Comparison of ENCODE assay signal across 10 cellular contexts in the genomic region with DNA sequence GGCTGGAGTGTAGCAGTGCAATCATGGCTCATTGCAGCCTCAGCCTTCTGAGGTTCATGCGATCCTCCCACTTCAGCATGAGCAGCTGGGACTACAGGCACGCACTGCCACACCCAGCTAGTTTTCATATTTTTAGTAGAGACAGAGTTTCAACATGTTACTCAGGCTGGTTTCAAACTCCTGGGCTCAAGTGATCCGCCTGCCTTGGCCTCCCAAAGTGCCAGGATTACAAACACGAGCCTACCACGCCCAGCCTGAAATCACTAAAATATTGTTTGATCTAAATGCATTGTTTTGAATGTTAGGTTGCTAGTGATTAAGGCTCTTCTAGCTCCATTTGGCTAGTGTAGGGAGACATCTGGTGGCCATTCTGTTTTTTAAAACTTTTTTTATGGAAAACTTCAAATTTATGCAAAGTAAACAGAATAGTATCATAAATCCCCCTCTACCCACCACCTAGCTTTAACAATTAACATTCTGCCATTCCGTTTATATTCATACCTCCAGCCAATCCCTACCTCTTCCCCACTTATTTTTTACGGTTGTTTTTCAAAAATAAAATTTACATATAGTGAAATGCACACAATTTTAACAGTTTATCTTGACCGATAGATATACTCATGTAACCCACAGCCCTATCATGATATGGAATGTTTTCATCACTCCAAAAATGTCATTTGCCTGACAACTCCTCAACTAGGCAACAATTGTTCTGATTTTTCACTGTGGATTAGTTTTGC. TPM values are rescaled to one million over a fixed set of nuclear protein-coding genes. Genes with fewer than 3 reads are reported as not detected.
A peak's percentile ranks its signal among the peaks of the same experiment; 100 is the strongest.
DNase-seq lines count a peak whose midpoint lies in the region; ATAC-seq, FAIRE-seq and TF ChIP-seq lines count a peak whose summit lies in the region.
"Had no signal": no experiment of that assay in that cellular context is flagged by ENCODE, and none has a peak within 500 bp of the region (broad histone marks: within the 10 kb centered on the region; RNA-seq: fewer than 3 reads in every experiment).

No MANE protein-coding gene starts in this region.

- H3K4me1 ChIP-seq in OCI-LY1 (ENCODE audit: insufficient read depth, low read length, severe bottlenecking) (no peaks in the 10 kb centered on the region), mucosa of descending colon (ENCODE audit: low read depth) (no peaks in the 10 kb centered on the region)

- no peak overlapping the region for H3K4me2 ChIP-seq in OCI-LY1 (ENCODE audit: low read length)

- H3K27me3 ChIP-seq in OCI-LY1 (ENCODE audit: insufficient read depth, low read length), result no peaks in the 10 kb centered on the region

- FAIRE-seq in endometrium (lab: Jason Lieb, UNC), result peak; percentile 87
- FAIRE-seq in GM19239 (lab: Jason Lieb, UNC), result no peak

- H3F3A ChIP-seq in OCI-LY1 (ENCODE audit: insufficient read depth, low read length), result no peaks in the 10 kb centered on the region

- H3K27ac ChIP-seq in OCI-LY1 (ENCODE audit: low read depth, low read length, poor library complexity, severe bottlenecking), result no peak overlapping the region

- peak; percentile 71 for DNase-seq in DMS 273 (lab: John Stamatoyannopoulos, UW; ENCODE audit: unreplicated experiment)
- DNase-seq in HS-5 (ENCODE audit: low read depth), result peak; percentile 37
- peak in 2 of 3 donors; percentile 22 to 30 for DNase-seq in mucosa of descending colon
- no peak for DNase-seq in GM19239 (ENCODE audit: insufficient read length, low spot score)

- H3K79me2 ChIP-seq in OCI-LY1 (ENCODE audit: insufficient read depth, low read length), result no peaks in the 10 kb centered on the region

- no peaks in the 10 kb centered on the region for H3K9me3 ChIP-seq in OCI-LY1 (ENCODE audit: low read length)
- no peaks in the 10 kb centered on the region for H3K9me3 ChIP-seq in mucosa of descending colon

- peak; percentile 69 for ATAC-seq in mucosa of descending colon
- no peak for ATAC-seq in HG02759 (IDR thresholded peaks at IDR 0.05; ENCODE audit: unreplicated experiment)
- ATAC-seq in HG03439 (IDR thresholded peaks at IDR 0.05; ENCODE audit: unreplicated experiment), result no peak

- TF ChIP-seq CTCF in OCI-LY1 (IDR thresholded peaks at IDR 0.05; ENCODE audit: low read length), result peak; percentile 40; the same call in 1 of the 2 replicates
- TF ChIP-seq CTCF in mucosa of descending colon (IDR thresholded peaks at IDR 0.05), result no peak

- H3K4me3 ChIP-seq in OCI-LY1 (ENCODE audit: low read depth, low read length, poor library complexity, severe bottlenecking) (no peak overlapping the region), mucosa of descending colon (no peak overlapping the region)

- H2AFZ ChIP-seq in OCI-LY1 (ENCODE audit: low read length), result no peak overlapping the region

- H3K9me2 ChIP-seq in OCI-LY1 (ENCODE audit: low read depth, low read length), result no peaks in the 10 kb centered on the region

- no peaks in the 10 kb centered on the region for H3K36me3 ChIP-seq in OCI-LY1 (ENCODE audit: insufficient read depth, low read length)
- no peaks in the 10 kb centered on the region for H3K36me3 ChIP-seq in mucosa of descending colon (ENCODE audit: low read depth)

- intact Hi-C loops in mucosa of descending colon (cut with DNase I, micrococcal nuclease), result loop anchor here (5.0 kb wide), 2 partner anchors 118 to 123 kb away; no protein-coding TSS in a partner anchor

- H4K20me1 ChIP-seq in OCI-LY1 (ENCODE audit: insufficient read depth, low read length), result no peaks in the 10 kb centered on the region

- H3K9ac ChIP-seq in OCI-LY1 (ENCODE audit: low read length), result no peak overlapping the region

RNA-seq across cellular contexts. Expression of a gene that starts 37.8 kb away (rescaled TPM):
- total RNA-seq in mucosa of descending colon, result under 1 TPM in 1 of 3 donors, not detected in 2; 0.41 TPM
- total RNA-seq: skeletal muscle tissue; T-helper 1 cell treated with Interleukin-12 subunit alpha and Interleukin-12 subunit beta and Interleukin-4 antibody, amounts not matched to agents 30 ng/mL and 1 ng/mL, for 36 hours had no signal
